8 cellular contexts compared by ENCODE assay signal in genomic region chr15:99518191-99518590, GRCh38.
"Had no signal": no experiment of that assay in that cellular context is flagged by ENCODE, and none has a peak within 500 bp of the region (broad histone marks: within the 10 kb centered on the region; RNA-seq: fewer than 3 reads in every experiment).

No MANE protein-coding gene starts in this region.

- H2AFZ ChIP-seq: GM23248 had no signal

- H3K4me1 ChIP-seq: HAP-1 had no signal

- H3K36me3 ChIP-seq: HAP-1 had no signal

- H3K4me3 ChIP-seq: GM23248, HAP-1 had no signal

- H3K9ac ChIP-seq: GM23248 had no signal

- DNase-seq: GM23248, GOT3, H7, HFFc6, IMR-90, KBM-7 had no signal

- ATAC-seq: HCT116 had no signal

- H3K4me3 Mint-ChIP-seq: HFFc6 had no signal

- H3K27ac ChIP-seq: GM23248 had no signal

- H3K9me3 ChIP-seq: HAP-1 had no signal

- H3K27ac Mint-ChIP-seq: HFFc6 had no signal
